8 cellular contexts compared by ENCODE assay signal in the genomic region with DNA sequence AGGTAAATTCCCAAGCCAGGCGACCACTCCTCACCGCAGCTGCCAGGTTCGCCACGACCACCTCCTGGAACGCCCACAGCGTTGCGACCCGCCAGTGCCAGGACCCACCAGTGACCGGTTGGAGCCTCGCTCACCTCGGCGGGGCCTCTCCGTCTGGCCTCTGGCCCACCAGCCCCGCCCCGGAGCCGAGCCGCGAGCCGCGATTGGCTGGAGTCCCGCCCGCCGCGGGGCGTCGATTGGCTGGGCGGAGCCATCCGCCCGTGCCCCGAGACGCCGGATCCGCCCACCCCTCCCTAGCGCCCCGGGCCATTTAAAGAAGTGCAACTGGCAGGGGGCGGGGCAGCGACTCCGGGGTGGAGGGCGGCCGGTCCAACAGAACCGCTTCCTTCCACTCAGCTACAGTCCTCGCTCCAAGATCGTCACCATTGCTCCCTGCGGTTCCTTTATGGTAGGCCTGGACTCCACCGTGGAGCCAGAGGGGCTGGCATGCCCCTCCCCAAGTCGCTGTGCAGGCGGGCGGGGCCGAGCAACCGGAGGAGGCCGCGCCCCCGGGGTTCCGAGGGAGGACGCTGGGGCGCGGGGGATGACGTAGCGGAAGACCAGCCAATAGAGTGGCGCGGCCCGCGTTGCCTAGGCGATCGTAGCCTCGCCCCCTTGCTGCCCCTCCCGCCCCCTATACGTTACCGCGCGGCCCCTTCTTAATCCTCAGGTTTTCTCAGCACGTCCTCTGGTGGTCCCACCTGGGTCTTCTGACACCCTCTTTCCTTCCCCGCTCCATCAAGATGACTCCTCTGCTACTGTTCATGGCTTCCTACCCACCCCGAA. TPM values are rescaled to one million over a fixed set of nuclear protein-coding genes. Genes with fewer than 3 reads are reported as not detected.
DNase-seq lines count a peak whose midpoint lies in the region; ATAC-seq and TF ChIP-seq lines count a peak whose summit lies in the region.

TSS of gene SERTAD3 (minus strand) at position 155 of the 825 bp plus-strand sequence. CDS start 2,255 bp downstream, outside the sequence.

- ATAC-seq in HG03457 (IDR thresholded peaks at IDR 0.05; ENCODE audit: unreplicated experiment) = peak; percentile 48

- peak within 1 kb of the TSS; percentile 87 to 99 (median 95) for H3K9ac ChIP-seq in BLaER1 treated with 17β-estradiol and CSF1 and Interleukin-3, amounts not matched to agents 10 nM and 100 nM
- peak within 1 kb of the TSS; percentile 83 to 100 for H3K9ac ChIP-seq in colonic mucosa (ENCODE audit: low read depth in 2 of 2, low read length in 2 of 2)

- intact Hi-C loops in colonic mucosa (cut with DNase I) = no loop called here

- no peaks in the 10 kb centered on the region for H3K27me3 ChIP-seq in BLaER1 treated with 17β-estradiol and CSF1 and Interleukin-3, amounts not matched to agents 10 nM and 100 nM
- H3K27me3 ChIP-seq in colonic mucosa = no peaks in the 10 kb centered on the region

- peaks cover 18 to 56% (median 26%) of the 10 kb centered on the region in 11 experiments for H3K36me3 ChIP-seq in BLaER1 treated with 17β-estradiol and CSF1 and Interleukin-3, amounts not matched to agents 10 nM and 100 nM
- H3K36me3 ChIP-seq in colonic mucosa = peaks cover 4% of the 10 kb centered on the region

- peaks cover 0 to 43% (median 24%) of the 10 kb centered on the region in 11 experiments; a peak in 15 of 22 replicates for H4K20me1 ChIP-seq in BLaER1 treated with 17β-estradiol and CSF1 and Interleukin-3, amounts not matched to agents 10 nM and 100 nM

- no peaks in the 10 kb centered on the region for H3K9me3 ChIP-seq in BLaER1 treated with 17β-estradiol and CSF1 and Interleukin-3, amounts not matched to agents 10 nM and 100 nM (replicated peaks in 1 of 11)
- no peaks in the 10 kb centered on the region for H3K9me3 ChIP-seq in colonic mucosa

- TF ChIP-seq CTCF in colonic mucosa (IDR thresholded peaks at IDR 0.05) = no peak

- peak; percentile 89 for DNase-seq in GM19240 (ENCODE audit: insufficient read length, low spot score)
- peak; percentile 90 for DNase-seq in NCI-H524 treated with DMSO at 0.1 percent for 48 hours (lab: John Stamatoyannopoulos, UW)
- peak; percentile 96 to 98 for DNase-seq in activated CD4-positive, alpha-beta T cell treated with anti-CD3 and anti-CD28 coated beads for 4 hours
- peak; percentile 98 for DNase-seq in colonic mucosa
- peak; percentile 99 for DNase-seq in left kidney (ENCODE audit: low read depth, low spot score)
- DNase-seq in stimulated activated CD4-positive, alpha-beta T cell treated with anti-CD3 and anti-CD28 coated beads, Interleukin-2, amount 100 ng/mL, for 24 hours = peak; percentile 97 to 98

- peaks cover 19 to 38% (median 23%) of the 10 kb centered on the region in 10 experiments for H3K4me1 ChIP-seq in BLaER1 treated with 17β-estradiol and CSF1 and Interleukin-3, amounts not matched to agents 10 nM and 100 nM
- peaks cover 8% of the 10 kb centered on the region for H3K4me1 ChIP-seq in colonic mucosa

- peak within 1 kb of the TSS; percentile 74 to 95 (median 89) for H3K4me2 ChIP-seq in BLaER1 treated with 17β-estradiol and CSF1 and Interleukin-3, amounts not matched to agents 10 nM and 100 nM

- H3K4me3 ChIP-seq in BLaER1 treated with 17β-estradiol and CSF1 and Interleukin-3, amounts not matched to agents 10 nM and 100 nM = peak within 1 kb of the TSS; percentile 81 to 99 (median 90)
- peak within 1 kb of the TSS; percentile 66 for H3K4me3 ChIP-seq in colonic mucosa

- H3K27ac ChIP-seq in BLaER1 treated with 17β-estradiol and CSF1 and Interleukin-3, amounts not matched to agents 10 nM and 100 nM = peak within 1 kb of the TSS; percentile 89 to 98 (median 96)
- H3K27ac ChIP-seq in colonic mucosa = peak within 1 kb of the TSS; percentile 94

RNA-seq across cellular contexts. Expression of gene SERTAD3, which starts in this region (rescaled TPM):
- 10 to 100 TPM; 26.5 to 36.0 TPM for total RNA-seq in colonic mucosa

Comparison
In these comparisons a context has a peak if more than half of its experiments do, and no peak if none do; other contexts are left out.
1. Peak in every context shown above with its lines: DNase-seq, ATAC-seq, H3K4me3 ChIP-seq and H3K27ac ChIP-seq.